In genomic region chr7:1663243-1663642, GRCh38 we compare ENCODE assay signal across 14 cellular contexts. TPM values are rescaled to one million over a fixed set of nuclear protein-coding genes. Genes with fewer than 3 reads are reported as not detected.
DNase-seq lines count a peak whose midpoint lies in the region; ATAC-seq and TF ChIP-seq lines count a peak whose summit lies in the region.
"Had no signal": no experiment of that assay in that cellular context is flagged by ENCODE, and none has a peak within 500 bp of the region (broad histone marks: within the 10 kb centered on the region; RNA-seq: fewer than 3 reads in every experiment).

No MANE protein-coding gene starts in this region.

- POLR2A ChIA-PET in SK-N-SH (lab: Yijun Ruan, JAX) = interaction anchor here (1.0 to 1.4 kb wide), 3 partner anchors 63 to 84 kb away, joined by 3 to 4 read pairs (median 3); no protein-coding TSS in a partner anchor

- no peak overlapping the region for H3K4me2 ChIP-seq in SK-N-SH

- no peaks in the 10 kb centered on the region for H3K79me2 ChIP-seq in SK-N-SH (ENCODE audit: insufficient read depth)

- H3K9me3 Mint-ChIP-seq in neural crest cell = no peaks in the 10 kb centered on the region

- peaks cover 60% of the 10 kb centered on the region for H3K27me3 Mint-ChIP-seq in neural crest cell (ENCODE audit: low read depth)

- no peaks in the 10 kb centered on the region for H3K36me3 ChIP-seq in SK-N-SH (replicated peaks in 1 of 2; ENCODE audit: control insufficient read depth in 1 of 2, insufficient read depth in 2 of 2, low read length in 1 of 2)
- H3K36me3 ChIP-seq: HAP-1, transverse colon had no signal

- TF ChIP-seq EP300 in SK-N-SH (IDR thresholded peaks at IDR 0.05; ENCODE audit: borderline replicate concordance in 1 of 2, low read depth in 1 of 2, low read length in 1 of 2) = no peak

- CTCF ChIA-PET in SK-N-SH (lab: Yijun Ruan, JAX) = interaction anchor here (0.5 to 3.4 kb wide), 25 partner anchors 10 to 690 kb away, joined by 3 to 28 read pairs (median 5); no protein-coding TSS in a partner anchor

- peaks cover 3% of the 10 kb centered on the region for H3F3A ChIP-seq in SK-N-SH (replicated peaks; ENCODE audit: insufficient read depth)

- in situ Hi-C loops in GM13976 (cut with MboI; ENCODE audit: low sequenced_read_pairs, unreplicated experiment) = no loop called here

- H3K4me3 ChIP-seq in SK-N-SH (ENCODE audit: low read depth in 2 of 2, low read length in 1 of 2) = no peak overlapping the region
- H3K4me3 ChIP-seq: HAP-1, transverse colon had no signal

- no peaks in the 10 kb centered on the region for H3K36me3 Mint-ChIP-seq in neural crest cell (ENCODE audit: low read depth)

- ATAC-seq in SK-N-SH treated with all-trans-retinoic acid at 6 μM for 48 hours = no peak
- no peak for ATAC-seq in HG02970 (IDR thresholded peaks at IDR 0.05; ENCODE audit: low FRiP score, unreplicated experiment)
- ATAC-seq in GM19035 (IDR thresholded peaks at IDR 0.05; ENCODE audit: unreplicated experiment) = no peak
- ATAC-seq: esophagus mucosa had no signal

- DNase-seq in SK-N-SH = peak; percentile 43
- peak; percentile 30 for DNase-seq in GM13976 (ENCODE audit: low spot score)
- peak; percentile 68 for DNase-seq in cardiac septum (ENCODE audit: low spot score)
- no peak for DNase-seq in neural crest cell (ENCODE audit: low read depth, low spot score)
- DNase-seq in dedifferentiated amniotic fluid mesenchymal stem cell (ENCODE audit: extremely low spot score) = no peak
- DNase-seq: activated T-cell treated with anti-CD3 and anti-CD28 coated beads, Interleukin-2, amount 50 U/mL, for 48 hours; DMS153 had no signal

- 93% methylated on average over 11 of the region's 11 CpGs for WGBS in SK-N-SH (ENCODE audit: low lambda C conversion rate)

- no peak overlapping the region for H3K27ac Mint-ChIP-seq in neural crest cell (ENCODE audit: unreplicated experiment)

- H3K27ac ChIP-seq in SK-N-SH (ENCODE audit: low read depth in 2 of 2, low read length in 1 of 2) = peak overlapping the region in 1 of 2 experiments; percentile 91; a peak in 1 of 4 replicates
- H3K27ac ChIP-seq: 22Rv1, transverse colon had no signal

- H3K9ac ChIP-seq in SK-N-SH = no peak overlapping the region

- no peaks in the 10 kb centered on the region for H3K9me3 ChIP-seq in SK-N-SH
- H3K9me3 ChIP-seq: HAP-1, transverse colon had no signal

- H3K9me2 ChIP-seq in SK-N-SH = no peaks in the 10 kb centered on the region

- no peak overlapping the region for H2AFZ ChIP-seq in SK-N-SH (ENCODE audit: low read depth)

- peaks cover 0 to 20% of the 10 kb centered on the region in 2 experiments; a peak in 1 of 4 replicates for H3K4me1 ChIP-seq in SK-N-SH (ENCODE audit: control insufficient read depth in 1 of 2, insufficient read depth in 2 of 2, low read depth in 1 of 2, low read length in 1 of 2)
- H3K4me1 ChIP-seq: HAP-1 had no signal

- TF ChIP-seq CTCF in SK-N-SH (IDR thresholded peaks at IDR 0.05) (no peak), GM13976 (IDR thresholded peaks at IDR 0.05; ENCODE audit: borderline replicate concordance, control extremely low read depth, extremely low read depth, insufficient read depth, missing control alignments) (no peak), neural crest cell (conservative IDR thresholded peaks at IDR 0.05) (no peak)

- H3K27me3 ChIP-seq in SK-N-SH (ENCODE audit: insufficient read depth) = peaks cover 57% of the 10 kb centered on the region

- no peak for TF ChIP-seq RAD21 in SK-N-SH (IDR thresholded peaks at IDR 0.05; ENCODE audit: low read length)

- peaks cover 6% of the 10 kb centered on the region; the same call in 1 of the 2 replicates for H4K20me1 ChIP-seq in SK-N-SH (ENCODE audit: insufficient read depth)

- peak overlapping the region; percentile 34 for H3K4me3 Mint-ChIP-seq in neural crest cell

- H3K4me1 Mint-ChIP-seq in neural crest cell = no peaks in the 10 kb centered on the region

- intact Hi-C loops in cardiac septum (cut with DNase I) = no loop called here

TF ChIP-seq in SK-N-SH, 30 proteins besides CTCF, POLR2A, EP300 and RAD21 (continues in another document):
- TF ChIP-seq REST (IDR thresholded peaks at IDR 0.05; ENCODE audit: low read depth, low read length) (no peak), IRF3 (IDR thresholded peaks at IDR 0.05; ENCODE audit: low read depth, low read length) (no peak)

TF ChIP-seq in SK-N-SH treated with all-trans-retinoic acid at 6 μM for 48 hours, 23 proteins besides CTCF, POLR2A, EP300 and RAD21:
- TF ChIP-seq OSR1 (CRISPR knock-in tag; IDR thresholded peaks at IDR 0.05) = no peak
- no peak for TF ChIP-seq ESRRG (CRISPR knock-in tag; IDR thresholded peaks at IDR 0.05)
- TF ChIP-seq POU6F1 (CRISPR knock-in tag; IDR thresholded peaks at IDR 0.05; ENCODE audit: borderline replicate concordance, low read depth) = no peak
- no peak for TF ChIP-seq ZNF70 (CRISPR knock-in tag; IDR thresholded peaks at IDR 0.05)
- no peak for TF ChIP-seq CREB5 (CRISPR knock-in tag; IDR thresholded peaks at IDR 0.05; ENCODE audit: low read depth)
- TF ChIP-seq RARB (CRISPR knock-in tag; IDR thresholded peaks at IDR 0.05) = no peak
- no peak for TF ChIP-seq ZFP3 (CRISPR knock-in tag; IDR thresholded peaks at IDR 0.05)
- no peak for TF ChIP-seq CSDC2 (CRISPR knock-in tag; IDR thresholded peaks at IDR 0.05)
- no peak for TF ChIP-seq CSRNP3 (CRISPR knock-in tag; IDR thresholded peaks at IDR 0.05)
- TF ChIP-seq ARNTL (CRISPR knock-in tag; IDR thresholded peaks at IDR 0.05; ENCODE audit: borderline replicate concordance, low read depth) = no peak

RNA-seq across cellular contexts. Expression of gene ELFN1, which starts 6.8 kb away (rescaled TPM):
- polyA plus RNA-seq in SK-N-SH (2012; rRNA removed) = 0.05 and 0.06 TPM in 2 replicates
- 0.01 and 0.03 TPM in 2 replicates for polyA plus RNA-seq in SK-N-SH (2012; cell fraction: cytosol; rRNA removed)
- polyA plus RNA-seq in SK-N-SH (2012; cell fraction: nucleus; rRNA removed) = 0.01 and 0.05 TPM in 2 replicates
- total RNA-seq in cardiac septum = 7.4 TPM
- 8.5 and 9.4 TPM in 2 replicates for total RNA-seq in neural crest cell

Comparison
In these comparisons a context has a peak if more than half of its experiments do, and no peak if none do; other contexts are left out.
1. DNase-seq: peak in SK-N-SH (single experiment), GM13976 (single experiment) and cardiac septum (single experiment); none in neural crest cell (single experiment) and dedifferentiated amniotic fluid mesenchymal stem cell (single experiment).